ENCODE assay signal across 9 cellular contexts in the genomic region with DNA sequence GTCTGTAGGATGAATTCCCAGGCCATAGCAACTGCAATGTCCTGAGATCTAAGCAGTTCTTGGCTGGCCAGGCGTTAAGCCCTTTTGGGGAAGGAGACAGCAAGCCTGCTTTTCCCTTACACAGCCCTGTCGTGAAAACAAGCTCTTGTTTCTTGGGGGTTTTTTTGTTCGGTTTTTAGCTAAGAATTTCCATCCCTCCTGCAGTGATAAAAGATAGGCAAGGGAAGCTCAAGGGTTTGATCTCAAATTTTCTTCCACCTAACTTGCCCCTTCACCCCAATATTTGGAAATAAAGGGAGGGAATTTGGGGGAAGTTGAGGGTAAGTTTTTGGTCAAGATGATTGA. TPM values are rescaled to one million over a fixed set of nuclear protein-coding genes. Genes with fewer than 3 reads are reported as not detected.
DNase-seq lines count a peak whose midpoint lies in the region; ATAC-seq, FAIRE-seq and TF ChIP-seq lines count a peak whose summit lies in the region.
"Had no signal": no experiment of that assay in that cellular context is flagged by ENCODE, and none has a peak within 500 bp of the region (broad histone marks: within the 10 kb centered on the region; RNA-seq: fewer than 3 reads in every experiment).

No MANE protein-coding gene starts in this region.

- no peak overlapping the region for H2BK5ac ChIP-seq in mesenchymal stem cell (ENCODE audit: low read depth, low read length, poor library complexity, severe bottlenecking)

- no peaks in the 10 kb centered on the region for H3K9me3 ChIP-seq in right atrium auricular region
- H3K9me3 ChIP-seq in mammary epithelial cell (replicated peaks; ENCODE audit: insufficient read depth, low read length): no peaks in the 10 kb centered on the region
- no peaks in the 10 kb centered on the region for H3K9me3 ChIP-seq in mesenchymal stem cell (ENCODE audit: control insufficient read depth, low read length)

- H2AK5ac ChIP-seq in mesenchymal stem cell (ENCODE audit: low read length, severe bottlenecking): no peak overlapping the region

- CTCF ChIA-PET in mammary epithelial cell (lab: Charles Lee; ENCODE audit: low non-redundant PET): no interaction called here

- H3K79me2 ChIP-seq in mammary epithelial cell (ENCODE audit: insufficient read depth, low read length): peaks cover 65% of the 10 kb centered on the region

- peak overlapping the region; percentile 87 for H2AFZ ChIP-seq in mammary epithelial cell (ENCODE audit: low read depth, low read length)
- H2AFZ ChIP-seq in mesenchymal stem cell (ENCODE audit: low read depth, low read length): no peak overlapping the region

- H3K4me3 ChIP-seq in right atrium auricular region (peak overlapping the region; percentile 57 to 70), mammary epithelial cell (replicated peaks in 1 of 3; ENCODE audit: insufficient read depth in 1 of 3, low read depth in 2 of 3, low read length in 3 of 3) (peak overlapping the region; percentile 61 to 90 (median 85)), mesenchymal stem cell (ENCODE audit: insufficient read depth in 1 of 2, low read depth in 1 of 2, low read length in 2 of 2) (peak overlapping the region; percentile 86 to 92)

- H4K20me1 ChIP-seq in mammary epithelial cell (ENCODE audit: insufficient read depth, low read length): no peaks in the 10 kb centered on the region

- in situ Hi-C loops in mammary epithelial cell (cut with MboI; ENCODE audit: low sequenced_read_pairs in 2 of 2): loop anchor here (5.0 to 25.0 kb wide), 3 partner anchors 123 to 446 kb away; no protein-coding TSS in a partner anchor

- H2BK12ac ChIP-seq in mesenchymal stem cell (ENCODE audit: low read length in 2 of 2): no peak overlapping the region

- FAIRE-seq in HTR-8/SVneo (lab: Jason Lieb, UNC): no peak

- peak overlapping the region in 1 of 2 experiments; percentile 92 for H3K14ac ChIP-seq in mesenchymal stem cell (ENCODE audit: low read length in 2 of 2)

- H3K27ac ChIP-seq in right atrium auricular region (no peak overlapping the region), mammary epithelial cell (ENCODE audit: insufficient read depth, low read depth, low read length) (peak overlapping the region; percentile 60), mesenchymal stem cell (ENCODE audit: low read length, poor library complexity, severe bottlenecking) (peak overlapping the region; percentile 15), caudate nucleus (ENCODE audit: low read depth, low read length) (no peak overlapping the region)

- no peak overlapping the region for H4K91ac ChIP-seq in mesenchymal stem cell (ENCODE audit: low read length)

- H3K4me2 ChIP-seq in mammary epithelial cell (ENCODE audit: insufficient read depth, low read depth, low read length): peak overlapping the region; percentile 97
- H3K4me2 ChIP-seq in mesenchymal stem cell (ENCODE audit: low read length, poor library complexity, severe bottlenecking): peak overlapping the region; percentile 69

- peak overlapping the region; percentile 82 to 95 for H3K18ac ChIP-seq in mesenchymal stem cell (ENCODE audit: low read depth in 1 of 2, low read length in 2 of 2)

- intact Hi-C loops in Right ventricle myocardium inferior (cut with DNase I) (loop anchor here (5.0 kb wide), 1 partner anchor 61 kb away; no protein-coding TSS in a partner anchor), mammary epithelial cell (cut with micrococcal nuclease) (loop anchor here (1.0 to 10.0 kb wide), 5 partner anchors 66 to 593 kb away; no protein-coding TSS in a partner anchor)

- no TSS peak for BruUV-seq in mammary epithelial cell (replicated peaks; lab: Mats Ljungman, UMichigan)

- TF ChIP-seq CTCF in right atrium auricular region (IDR thresholded peaks at IDR 0.05): no peak
- no peak for TF ChIP-seq CTCF in mammary epithelial cell (conservative IDR thresholded peaks at IDR 0.05 in 1 of 2, IDR thresholded peaks at IDR 0.05 in 1 of 2; ENCODE audit: extremely low read depth in 1 of 2, insufficient read depth in 1 of 2, low read depth in 1 of 2, low read length in 2 of 2)

- no peak overlapping the region for H3K23ac ChIP-seq in mesenchymal stem cell (ENCODE audit: low read length in 2 of 2)

- peak overlapping the region; percentile 84 for H3K9ac ChIP-seq in mammary epithelial cell (ENCODE audit: insufficient read depth, low read length)
- H3K9ac ChIP-seq in mesenchymal stem cell (ENCODE audit: low read length): peak overlapping the region; percentile 87

- H3K4ac ChIP-seq in mesenchymal stem cell (ENCODE audit: low read depth in 1 of 2, low read length in 2 of 2): peak overlapping the region in 1 of 2 experiments; percentile 14

- H4K8ac ChIP-seq in mesenchymal stem cell (ENCODE audit: low read length): no peak overlapping the region

- DNase-seq in right atrium auricular region (ENCODE audit: low spot score) (no peak), Right ventricle myocardium inferior (ENCODE audit: missing footprints) (no peak), mammary epithelial cell (no peak), mesenchymal stem cell (no peak), caudate nucleus (lab: John Stamatoyannopoulos, UW) (no peak), HTR-8/SVneo (ENCODE audit: insufficient read length, low spot score) (no peak)
- DNase-seq: NCI-H2029 treated with DMSO at 0.1 percent for 48 hours had no signal

- H3K79me1 ChIP-seq in mesenchymal stem cell (replicated peaks; ENCODE audit: low read length, poor library complexity, severe bottlenecking): peaks cover 18% of the 10 kb centered on the region

- H2BK15ac ChIP-seq in mesenchymal stem cell (ENCODE audit: low read depth, poor library complexity, severe bottlenecking): no peak overlapping the region

- H3K27me3 ChIP-seq in right atrium auricular region (no peaks in the 10 kb centered on the region), mammary epithelial cell (ENCODE audit: insufficient read depth, low read length) (no peaks in the 10 kb centered on the region), mesenchymal stem cell (ENCODE audit: control insufficient read depth in 1 of 2, insufficient read depth in 1 of 2, low read length in 2 of 2) (no peaks in the 10 kb centered on the region)

- dilution Hi-C loops in mammary epithelial cell (cut with HindIII; ENCODE audit: low sequenced_read_pairs): no loop called here

- H2BK120ac ChIP-seq in mesenchymal stem cell (ENCODE audit: low read depth, low read length): no peak overlapping the region

- peaks cover 0 to 10% of the 10 kb centered on the region in 2 donors for H3K4me1 ChIP-seq in right atrium auricular region
- H3K4me1 ChIP-seq in mammary epithelial cell (ENCODE audit: insufficient read depth, low read length): peaks cover 21% of the 10 kb centered on the region
- peaks cover 9% of the 10 kb centered on the region for H3K4me1 ChIP-seq in mesenchymal stem cell (ENCODE audit: control insufficient read depth, insufficient read depth, low read depth, low read length)

- H3K36me3 ChIP-seq in right atrium auricular region (no peaks in the 10 kb centered on the region), mammary epithelial cell (ENCODE audit: insufficient read depth, low read length) (no peaks in the 10 kb centered on the region), mesenchymal stem cell (ENCODE audit: control insufficient read depth in 1 of 2, insufficient read depth in 2 of 2, low read depth in 1 of 2, low read length in 2 of 2) (no peaks in the 10 kb centered on the region)

- WGBS in mammary epithelial cell (ENCODE audit: low coverage, missing lambda C conversion rate): 0% methylated on average over 3 of the region's 3 CpGs
- 0% methylated on average over 1 of the region's 3 CpGs for whole genome bisulfite sequencing in mesenchymal stem cell

- ATAC-seq in Right ventricle myocardium inferior (no peak), GM19463 (IDR thresholded peaks at IDR 0.05; ENCODE audit: unreplicated experiment) (no peak), GM21619 (IDR thresholded peaks at IDR 0.05; ENCODE audit: unreplicated experiment) (no peak)

RNA-seq across cellular contexts. Expression of gene TNFRSF21, which starts 1.5 kb away (rescaled TPM):
- total RNA-seq in right atrium auricular region (10 to 100 TPM in 1 of 2 donors, 1 to 10 TPM in 1; 7.4 to 12.1 TPM), Right ventricle myocardium inferior (15.3 TPM), mammary epithelial cell (100 to 1,000 TPM in 1 of 2 donors, 10 to 100 TPM in 1; 70.3 to 188 TPM)
- polyA plus RNA-seq in mammary epithelial cell: 89.7 TPM
- polyA minus RNA-seq in mammary epithelial cell: 122 TPM
- polyA plus RNA-seq in mesenchymal stem cell (2013, experiment 1 of 2): 214 TPM
- 215 TPM for polyA plus RNA-seq in mesenchymal stem cell (2013, experiment 2 of 2)

Comparison
In these comparisons a context has a peak if more than half of its experiments do, and no peak if none do; other contexts are left out.
1. H3K27ac ChIP-seq: peak in mammary epithelial cell (single experiment) and mesenchymal stem cell (single experiment); none in right atrium auricular region (0 of 2) and caudate nucleus (single experiment).
2. Peak in every context shown above with its lines, with median percentiles within 50 percentile points of each other: H3K4me3 ChIP-seq.